15 cellular contexts compared by ENCODE assay signal in genomic region chr22:37846433-37846832, GRCh38. TPM values are rescaled to one million over a fixed set of nuclear protein-coding genes. Genes with fewer than 3 reads are reported as not detected.
"Had no signal": no experiment of that assay in that cellular context is flagged by ENCODE, and none has a peak within 500 bp of the region (broad histone marks: within the 10 kb centered on the region; RNA-seq: fewer than 3 reads in every experiment).

No MANE protein-coding gene starts in this region.

- H3K27me3 Mint-ChIP-seq: activated CD4-positive, alpha-beta memory T cell treated with anti-CD3 and anti-CD28 coated beads for 36 hours; activated CD4-positive, alpha-beta T cell treated with anti-CD3 and anti-CD28 coated beads for 36 hours had no signal

- H3K27ac Mint-ChIP-seq: activated CD4-positive, alpha-beta memory T cell treated with anti-CD3 and anti-CD28 coated beads for 36 hours; activated CD4-positive, alpha-beta T cell treated with anti-CD3 and anti-CD28 coated beads for 36 hours; stimulated activated effector memory CD8-positive, alpha-beta T cell treated with anti-CD3 and anti-CD28 coated beads, Interleukin-12 subunit alpha, Interleukin-12 subunit beta, amount 100 ng/mL, for 72 hours had no signal

- H3K9me3 ChIP-seq: adrenal gland, gastrocnemius medialis, lower lobe of right lung, ovary, thyroid gland had no signal

- ATAC-seq: activated CD4-positive, alpha-beta T cell treated with anti-CD3 and anti-CD28 coated beads for 36 hours; gastrocnemius medialis; heart left ventricle; left cardiac atrium; lower lobe of right lung; SK-N-SH treated with all-trans-retinoic acid at 6 μM for 48 hours; stimulated activated effector memory CD8-positive, alpha-beta T cell treated with anti-CD3 and anti-CD28 coated beads, Interleukin-12 subunit alpha, Interleukin-12 subunit beta, amount 100 ng/mL, for 72 hours had no signal

- H3K4me3 Mint-ChIP-seq: activated CD4-positive, alpha-beta memory T cell treated with anti-CD3 and anti-CD28 coated beads for 36 hours; activated CD4-positive, alpha-beta T cell treated with anti-CD3 and anti-CD28 coated beads for 36 hours; stimulated activated effector memory CD8-positive, alpha-beta T cell treated with anti-CD3 and anti-CD28 coated beads, Interleukin-12 subunit alpha, Interleukin-12 subunit beta, amount 100 ng/mL, for 72 hours had no signal

- H3K27ac ChIP-seq: adrenal gland, gastrocnemius medialis, heart left ventricle, lower lobe of right lung, ovary, thyroid gland had no signal

- DNase-seq: activated CD4-positive, alpha-beta memory T cell treated with anti-CD3 and anti-CD28 coated beads for 36 hours; activated CD4-positive, alpha-beta T cell treated with anti-CD3 and anti-CD28 coated beads for 36 hours; activated T-cell treated with anti-CD3 and anti-CD28 coated beads, Interleukin-2, amount 50 U/mL, for 48 hours; adrenal gland; erythroblast; gastrocnemius medialis; heart left ventricle; left cardiac atrium; lower lobe of right lung; ovary; stimulated activated CD4-positive, alpha-beta T cell treated with anti-CD3 and anti-CD28 coated beads, Interleukin-2, amount 100 ng/mL, for 24 hours; thyroid gland had no signal

- H3K27me3 ChIP-seq: adrenal gland, gastrocnemius medialis, heart left ventricle, ovary, thyroid gland had no signal

- H3K9me3 Mint-ChIP-seq: activated CD4-positive, alpha-beta memory T cell treated with anti-CD3 and anti-CD28 coated beads for 36 hours; stimulated activated effector memory CD8-positive, alpha-beta T cell treated with anti-CD3 and anti-CD28 coated beads, Interleukin-12 subunit alpha, Interleukin-12 subunit beta, amount 100 ng/mL, for 72 hours had no signal

RNA-seq across cellular contexts. Expression of gene GALR3, which starts 23.3 kb away (rescaled TPM):
- total RNA-seq: cardiac septum, gastrocnemius medialis, heart left ventricle, left cardiac atrium, lower lobe of right lung, ovary, thyroid gland had no signal
- polyA plus RNA-seq: adrenal gland, heart left ventricle, ovary had no signal
